ENCODE assay signal across 13 cellular contexts in genomic region chr7:148304456-148304855, GRCh38.
DNase-seq lines count a peak whose midpoint lies in the region; ATAC-seq and TF ChIP-seq lines count a peak whose summit lies in the region.
"Had no signal": no experiment of that assay in that cellular context is flagged by ENCODE, and none has a peak within 500 bp of the region (broad histone marks: within the 10 kb centered on the region; RNA-seq: fewer than 3 reads in every experiment).

No MANE protein-coding gene starts in this region.

- ATAC-seq in HG03025 (IDR thresholded peaks at IDR 0.05; ENCODE audit: low FRiP score, unreplicated experiment) (peak; percentile 83), GM18873 (IDR thresholded peaks at IDR 0.05; ENCODE audit: low FRiP score, unreplicated experiment) (no peak), GM18907 (IDR thresholded peaks at IDR 0.05; ENCODE audit: unreplicated experiment) (no peak)
- peak; percentile 93 for ATAC-seq in stimulated activated memory B cell treated with anti-CD40 and anti-IgM and Interleukin-4, amounts not matched to agents 10 μg/mL and 1 μg/mL and 100 μg/mL, for 72 hours
- ATAC-seq: activated CD8-positive, alpha-beta T cell treated with anti-CD3 and anti-CD28 coated beads for 36 hours had no signal

- H3K4me3 Mint-ChIP-seq in activated T-cell treated with anti-CD3 and anti-CD28 coated beads, Interleukin-2, amount 50 U/mL, for 24 hours, result no peak overlapping the region
- H3K4me3 Mint-ChIP-seq in stimulated activated memory B cell treated with anti-CD40 and anti-IgM and Interleukin-4, amounts not matched to agents 10 μg/mL and 1 μg/mL and 100 μg/mL, for 72 hours, result peak overlapping the region; percentile 62
- H3K4me3 Mint-ChIP-seq: activated CD8-positive, alpha-beta T cell treated with anti-CD3 and anti-CD28 coated beads for 36 hours had no signal

- H3K36me3 Mint-ChIP-seq in activated T-cell treated with anti-CD3 and anti-CD28 coated beads, Interleukin-2, amount 50 U/mL, for 24 hours (ENCODE audit: low read depth), result no peaks in the 10 kb centered on the region
- peaks cover 11% of the 10 kb centered on the region for H3K36me3 Mint-ChIP-seq in stimulated activated memory B cell treated with anti-CD40 and anti-IgM and Interleukin-4, amounts not matched to agents 10 μg/mL and 1 μg/mL and 100 μg/mL, for 72 hours

- no peaks in the 10 kb centered on the region for H3K36me3 ChIP-seq in Peyer's patch

- no peak for DNase-seq in activated T-cell treated with anti-CD3 and anti-CD28 coated beads, Interleukin-2, amount 50 U/mL, for 24 hours
- DNase-seq in activated T-cell treated with anti-CD3 and anti-CD28 coated beads, Interleukin-2, amount 50 U/mL, for 1 hour, result no peak
- peak in 2 of 3 donors; percentile 61 to 66 for DNase-seq in Peyer's patch
- no peak for DNase-seq in HEK293T (ENCODE audit: extremely low spot score)
- DNase-seq: activated CD8-positive, alpha-beta T cell treated with anti-CD3 and anti-CD28 coated beads for 36 hours; anterior cingulate cortex; left cardiac atrium; posterior cingulate gyrus; SHP77 had no signal

- H3K27me3 ChIP-seq in Peyer's patch, result no peaks in the 10 kb centered on the region

- CTCF ChIA-PET in HEK293T (lab: Yijun Ruan, JAX), result no interaction called here

- peaks cover 1% of the 10 kb centered on the region for H3K9me3 Mint-ChIP-seq in activated T-cell treated with anti-CD3 and anti-CD28 coated beads, Interleukin-2, amount 50 U/mL, for 24 hours
- peaks cover 9% of the 10 kb centered on the region for H3K9me3 Mint-ChIP-seq in stimulated activated memory B cell treated with anti-CD40 and anti-IgM and Interleukin-4, amounts not matched to agents 10 μg/mL and 1 μg/mL and 100 μg/mL, for 72 hours
- H3K9me3 Mint-ChIP-seq: activated CD8-positive, alpha-beta T cell treated with anti-CD3 and anti-CD28 coated beads for 36 hours had no signal

- no peak for TF ChIP-seq CTCF in Peyer's patch (IDR thresholded peaks at IDR 0.05)

- peak overlapping the region; percentile 30 for H3K27ac Mint-ChIP-seq in activated T-cell treated with anti-CD3 and anti-CD28 coated beads, Interleukin-2, amount 50 U/mL, for 24 hours
- peak overlapping the region; percentile 78 for H3K27ac Mint-ChIP-seq in stimulated activated memory B cell treated with anti-CD40 and anti-IgM and Interleukin-4, amounts not matched to agents 10 μg/mL and 1 μg/mL and 100 μg/mL, for 72 hours
- H3K27ac Mint-ChIP-seq: activated CD8-positive, alpha-beta T cell treated with anti-CD3 and anti-CD28 coated beads for 36 hours had no signal

- H3K27me3 Mint-ChIP-seq in activated T-cell treated with anti-CD3 and anti-CD28 coated beads, Interleukin-2, amount 50 U/mL, for 24 hours, result no peaks in the 10 kb centered on the region
- no peaks in the 10 kb centered on the region for H3K27me3 Mint-ChIP-seq in stimulated activated memory B cell treated with anti-CD40 and anti-IgM and Interleukin-4, amounts not matched to agents 10 μg/mL and 1 μg/mL and 100 μg/mL, for 72 hours

- H3K4me3 ChIP-seq in Peyer's patch, result peak overlapping the region in 1 of 4 donors; percentile 0

- peaks cover 0 to 10% (median 0%) of the 10 kb centered on the region in 4 donors for H3K4me1 ChIP-seq in Peyer's patch

- TF ChIP-seq POLR2A in Peyer's patch (IDR thresholded peaks at IDR 0.05), result no peak

- peaks cover 34% of the 10 kb centered on the region for H3K4me1 Mint-ChIP-seq in activated T-cell treated with anti-CD3 and anti-CD28 coated beads, Interleukin-2, amount 50 U/mL, for 24 hours (ENCODE audit: low read depth)
- H3K4me1 Mint-ChIP-seq in stimulated activated memory B cell treated with anti-CD40 and anti-IgM and Interleukin-4, amounts not matched to agents 10 μg/mL and 1 μg/mL and 100 μg/mL, for 72 hours, result peaks cover 62% of the 10 kb centered on the region

- POLR2A ChIA-PET in HEK293T (lab: Yijun Ruan, JAX), result interaction anchor here (0.6 kb wide), 1 partner anchor 1568 kb away, joined by 3 read pairs; no protein-coding TSS in a partner anchor

- H3K9me3 ChIP-seq in Peyer's patch, result no peaks in the 10 kb centered on the region

- peak overlapping the region in 2 of 4 donors; percentile 19 to 69 for H3K27ac ChIP-seq in Peyer's patch

TF ChIP-seq in HEK293T, 16 proteins besides CTCF, POLR2A, EP300 and RAD21:
- TF ChIP-seq ARNT (IDR thresholded peaks at IDR 0.05) (no peak), NFRKB (IDR thresholded peaks at IDR 0.05) (no peak), TARDBP (IDR thresholded peaks at IDR 0.05) (no peak), CTBP1 (IDR thresholded peaks at IDR 0.05; ENCODE audit: borderline replicate concordance) (no peak), FOXA1 (IDR thresholded peaks at IDR 0.05) (no peak), FOXM1 (IDR thresholded peaks at IDR 0.05; ENCODE audit: borderline replicate concordance) (no peak), BHLHE40 (IDR thresholded peaks at IDR 0.05; ENCODE audit: borderline replicate concordance) (no peak), HDGF (IDR thresholded peaks at IDR 0.05; ENCODE audit: borderline replicate concordance) (no peak), SP1 (IDR thresholded peaks at IDR 0.05) (no peak), ELF4 (IDR thresholded peaks at IDR 0.05) (no peak), L3MBTL2 (conservative IDR thresholded peaks at IDR 0.05) (no peak), LEF1 (IDR thresholded peaks at IDR 0.05; ENCODE audit: borderline replicate concordance) (no peak), ZNF384 (IDR thresholded peaks at IDR 0.05) (no peak), SUZ12 (IDR thresholded peaks at IDR 0.05) (no peak), PKNOX1 (IDR thresholded peaks at IDR 0.05) (no peak), FOXK2 (IDR thresholded peaks at IDR 0.05) (no peak)
TF ChIP-seq in HEK293T: peak in this region for 0.

Comparison
In these comparisons a context has a peak if more than half of its experiments do, and no peak if none do; other contexts are left out.
1. DNase-seq: peak in Peyer's patch (2 of 3); none in activated T-cell treated with anti-CD3 and anti-CD28 coated beads, Interleukin-2, amount 50 U/mL, for 24 hours (single experiment), activated T-cell treated with anti-CD3 and anti-CD28 coated beads, Interleukin-2, amount 50 U/mL, for 1 hour (single experiment) and HEK293T (single experiment).
2. ATAC-seq: peak in HG03025 (single experiment) and stimulated activated memory B cell treated with anti-CD40 and anti-IgM and Interleukin-4, amounts not matched to agents 10 μg/mL and 1 μg/mL and 100 μg/mL, for 72 hours (single experiment); none in GM18873 (single experiment) and GM18907 (single experiment).